ENCODE assay signal across 21 cellular contexts in the genomic region with DNA sequence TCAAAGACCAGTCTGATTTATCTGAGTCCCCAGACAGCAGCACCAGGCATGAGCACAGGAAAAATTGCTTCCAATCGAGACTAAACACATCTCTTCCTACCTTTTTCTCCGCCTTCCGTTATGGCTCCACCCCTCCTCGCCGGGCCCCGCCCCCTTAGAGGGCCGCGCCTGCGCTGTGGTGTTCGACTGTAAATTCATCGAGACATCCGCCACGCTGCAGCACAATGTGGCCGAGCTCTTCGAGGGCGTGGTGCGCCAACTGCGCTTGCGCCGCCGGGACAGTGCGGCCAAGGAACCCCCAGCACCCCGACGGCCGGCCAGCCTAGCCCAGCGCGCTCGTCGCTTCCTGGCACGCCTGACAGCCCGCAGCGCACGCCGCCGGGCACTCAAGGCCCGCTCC. TPM values are rescaled to one million over a fixed set of nuclear protein-coding genes. Genes with fewer than 3 reads are reported as not detected.
DNase-seq lines count a peak whose midpoint lies in the region; ATAC-seq and TF ChIP-seq lines count a peak whose summit lies in the region.
"Had no signal": no experiment of that assay in that cellular context is flagged by ENCODE, and none has a peak within 500 bp of the region (broad histone marks: within the 10 kb centered on the region; RNA-seq: fewer than 3 reads in every experiment).

No MANE protein-coding gene starts in this region.

- no peak overlapping the region for H3K4me3 ChIP-seq in ascending aorta
- H3K4me3 ChIP-seq: heart left ventricle had no signal

- H3K36me3 ChIP-seq in ascending aorta: no peaks in the 10 kb centered on the region
- H3K36me3 ChIP-seq: heart left ventricle, WERI-Rb-1 had no signal

- DNase-seq in NCI-H2227 (lab: John Stamatoyannopoulos, UW; ENCODE audit: unreplicated experiment): peak; percentile 40
- DNase-seq in NCI-H2227 treated with DMSO at 0.1 percent for 48 hours (lab: John Stamatoyannopoulos, UW): no peak
- peak; percentile 42 for DNase-seq in GM20000 (ENCODE audit: low spot score)
- no peak for DNase-seq in ascending aorta (ENCODE audit: low spot score in 2 of 2)
- no peak for DNase-seq in left lobe of liver (ENCODE audit: low spot score)
- DNase-seq in NK-92 (lab: John Stamatoyannopoulos, UW; ENCODE audit: unreplicated experiment): no peak
- DNase-seq: activated CD8-positive, alpha-beta memory T cell treated with anti-CD3 and anti-CD28 coated beads, Interleukin-2, amount 50 U/mL, for 4 hours; activated naive CD8-positive, alpha-beta T cell treated with anti-CD3 and anti-CD28 coated beads, Interleukin-2, amount 10 ng/mL, durations not matched to agents 7 days and 5 days; heart left ventricle; MM.1S; NCI-H2171; WERI-Rb-1 had no signal

- TF ChIP-seq CTCF in GM20000 (IDR thresholded peaks at IDR 0.05; ENCODE audit: extremely low read depth, missing control alignments) (no peak), ascending aorta (IDR thresholded peaks at IDR 0.05) (no peak)

- peak overlapping the region; percentile 89 to 90 for H3K27ac ChIP-seq in ascending aorta
- H3K27ac ChIP-seq: 22Rv1, epithelial cell of prostate, WERI-Rb-1 had no signal

- intact Hi-C loops in ascending aorta (cut with DNase I): no loop called here

- H3K27me3 ChIP-seq in ascending aorta: no peaks in the 10 kb centered on the region

- H3K9me3 ChIP-seq in ascending aorta: no peaks in the 10 kb centered on the region
- H3K9me3 ChIP-seq: heart left ventricle had no signal

- ATAC-seq in left lobe of liver (peak; percentile 28), HG02610 (IDR thresholded peaks at IDR 0.05; ENCODE audit: unreplicated experiment) (no peak), GM21526 (IDR thresholded peaks at IDR 0.05; ENCODE audit: low FRiP score, unreplicated experiment) (no peak)
- ATAC-seq: heart left ventricle had no signal

- peaks cover 3 to 14% of the 10 kb centered on the region in 2 donors for H3K4me1 ChIP-seq in ascending aorta

RNA-seq across cellular contexts. Expression of a gene that starts 8.9 kb away (rescaled TPM):
- total RNA-seq in ascending aorta (31.0 TPM), left lobe of liver (not detected)
- total RNA-seq: activated naive CD8-positive, alpha-beta T cell treated with anti-CD3 and anti-CD28 coated beads, Interleukin-2, amount 10 ng/mL, durations not matched to agents 7 days and 5 days; CD4-positive, CD25-positive, alpha-beta regulatory T cell; Daoy; OCI-LY7; progenitor cell of endocrine pancreas had no signal

RNA-seq across cellular contexts. Expression of a gene that starts 9.1 kb away (rescaled TPM):
- total RNA-seq in ascending aorta (not detected), left lobe of liver (not detected)
- total RNA-seq: activated naive CD8-positive, alpha-beta T cell treated with anti-CD3 and anti-CD28 coated beads, Interleukin-2, amount 10 ng/mL, durations not matched to agents 7 days and 5 days; CD4-positive, CD25-positive, alpha-beta regulatory T cell; Daoy; heart left ventricle; OCI-LY7; progenitor cell of endocrine pancreas had no signal

RNA-seq across cellular contexts. Expression of a gene that starts 30.2 kb away (rescaled TPM):
- total RNA-seq in ascending aorta: 84.9 TPM
- 147 TPM for total RNA-seq in left lobe of liver

RNA-seq across cellular contexts. Expression of a gene that starts 43.6 kb away (rescaled TPM):
- total RNA-seq in ascending aorta (not detected), left lobe of liver (not detected)
- total RNA-seq: activated naive CD8-positive, alpha-beta T cell treated with anti-CD3 and anti-CD28 coated beads, Interleukin-2, amount 10 ng/mL, durations not matched to agents 7 days and 5 days; CD4-positive, CD25-positive, alpha-beta regulatory T cell; Daoy; heart left ventricle; OCI-LY7; progenitor cell of endocrine pancreas; ureter had no signal

Comparison
In these comparisons a context has a peak if more than half of its experiments do, and no peak if none do; other contexts are left out.
1. DNase-seq: peak in NCI-H2227 (single experiment) and GM20000 (single experiment); none in NCI-H2227 treated with DMSO at 0.1 percent for 48 hours (single experiment), ascending aorta (0 of 2), left lobe of liver (single experiment) and NK-92 (single experiment).
2. RNA of a gene that starts 8.9 kb away (total RNA-seq): 31.0 TPM in ascending aorta (single experiment); not detected in left lobe of liver (single experiment); every median in the first group is over 10 times any median in the second.